23 cellular contexts compared by ENCODE assay signal in genomic region chr1:85555867-85556577, GRCh38. TPM values are rescaled to one million over a fixed set of nuclear protein-coding genes. Genes with fewer than 3 reads are reported as not detected.
DNase-seq lines count a peak whose midpoint lies in the region; ATAC-seq and TF ChIP-seq lines count a peak whose summit lies in the region.
"Had no signal": no experiment of that assay in that cellular context is flagged by ENCODE, and none has a peak within 500 bp of the region (broad histone marks: within the 10 kb centered on the region; RNA-seq: fewer than 3 reads in every experiment).

No MANE protein-coding gene starts in this region.

- peak overlapping the region; percentile 24 for H4K12ac ChIP-seq in trophoblast cell (ENCODE audit: low read depth, low read length)

- TF ChIP-seq CTCF in HEK293 (tag by site-specific recombination; IDR thresholded peaks at IDR 0.05) (no peak), RWPE2 (IDR thresholded peaks at IDR 0.05; ENCODE audit: poor library complexity, severe bottlenecking) (no peak), foreskin keratinocyte (conservative IDR thresholded peaks at IDR 0.05) (peak; percentile 35), spleen (IDR thresholded peaks at IDR 0.05 in 8 of 11, conservative IDR thresholded peaks at IDR 0.05 in 3 of 11) (no peak), left lung (IDR thresholded peaks at IDR 0.05) (no peak)
- no peak for TF ChIP-seq CTCF in activated CD8-positive, alpha-beta T cell treated with anti-CD3 and anti-CD28 coated beads for 36 hours (IDR thresholded peaks at IDR 0.05)

- H3K27ac Mint-ChIP-seq in activated CD8-positive, alpha-beta T cell treated with anti-CD3 and anti-CD28 coated beads for 36 hours = no peak overlapping the region
- H3K27ac Mint-ChIP-seq: activated CD4-positive, alpha-beta memory T cell treated with anti-CD3 and anti-CD28 coated beads, Interleukin-2, amount 10 ng/mL, durations not matched to agents 7 days and 5 days; activated naive CD8-positive, alpha-beta T cell treated with anti-CD3 and anti-CD28 coated beads, Interleukin-2, amount 50 U/mL, for 24 hours; naive thymus-derived CD8-positive, alpha-beta T cell had no signal

- H2BK5ac ChIP-seq in trophoblast cell (ENCODE audit: low read depth, low read length, poor library complexity) = no peak overlapping the region

- no peak overlapping the region for H2AK5ac ChIP-seq in trophoblast cell (ENCODE audit: low read length)

- peak overlapping the region; percentile 42 for H4K8ac ChIP-seq in trophoblast cell (ENCODE audit: low read depth, low read length)

- H2BK120ac ChIP-seq in trophoblast cell (ENCODE audit: insufficient read depth, low read length, poor library complexity) = no peak overlapping the region

- no peaks in the 10 kb centered on the region for H3K4me1 Mint-ChIP-seq in activated CD8-positive, alpha-beta T cell treated with anti-CD3 and anti-CD28 coated beads for 36 hours (ENCODE audit: low read depth)
- H3K4me1 Mint-ChIP-seq: activated CD4-positive, alpha-beta memory T cell treated with anti-CD3 and anti-CD28 coated beads, Interleukin-2, amount 10 ng/mL, durations not matched to agents 7 days and 5 days; activated naive CD8-positive, alpha-beta T cell treated with anti-CD3 and anti-CD28 coated beads, Interleukin-2, amount 50 U/mL, for 24 hours; naive thymus-derived CD8-positive, alpha-beta T cell had no signal

- H3K9me3 Mint-ChIP-seq in activated CD8-positive, alpha-beta T cell treated with anti-CD3 and anti-CD28 coated beads for 36 hours = peaks cover 9% of the 10 kb centered on the region

- H3K4me2 ChIP-seq in trophoblast cell (ENCODE audit: low read length) = no peak overlapping the region

- peak overlapping the region; percentile 21 for H4K91ac ChIP-seq in trophoblast cell (ENCODE audit: low read depth, low read length)

- POLR2A ChIA-PET in HEK293 (lab: Yijun Ruan, JAX) = no interaction called here
- POLR2A ChIA-PET in activated CD8-positive, alpha-beta T cell treated with anti-CD3 and anti-CD28 coated beads for 36 hours (lab: Charles Lee) = no interaction called here

- H3K4me3 Mint-ChIP-seq in activated CD8-positive, alpha-beta T cell treated with anti-CD3 and anti-CD28 coated beads for 36 hours = no peak overlapping the region
- H3K4me3 Mint-ChIP-seq: activated CD4-positive, alpha-beta memory T cell treated with anti-CD3 and anti-CD28 coated beads, Interleukin-2, amount 10 ng/mL, durations not matched to agents 7 days and 5 days; activated naive CD8-positive, alpha-beta T cell treated with anti-CD3 and anti-CD28 coated beads, Interleukin-2, amount 50 U/mL, for 24 hours; naive thymus-derived CD8-positive, alpha-beta T cell had no signal

- no peak overlapping the region for H3K4me3 ChIP-seq in HEK293 (ENCODE audit: low read depth, low read length)
- H3K4me3 ChIP-seq in RWPE2 (ENCODE audit: severe bottlenecking) = no peak overlapping the region
- no peak overlapping the region for H3K4me3 ChIP-seq in trophoblast cell (ENCODE audit: low read depth, low read length)
- no peak overlapping the region for H3K4me3 ChIP-seq in spleen
- H3K4me3 ChIP-seq in left lung = no peak overlapping the region
- H3K4me3 ChIP-seq: thoracic aorta had no signal

- no peaks in the 10 kb centered on the region for H3K9me3 ChIP-seq in HEK293 (ENCODE audit: control insufficient read depth, insufficient read depth, low read depth, low read length)
- H3K9me3 ChIP-seq in RWPE2 (ENCODE audit: severe bottlenecking) = peaks cover 8% of the 10 kb centered on the region
- no peaks in the 10 kb centered on the region for H3K9me3 ChIP-seq in trophoblast cell (ENCODE audit: insufficient read depth, low read depth, low read length)
- peaks cover 0 to 18% (median 17%) of the 10 kb centered on the region in 8 donors for H3K9me3 ChIP-seq in spleen
- peaks cover 0 to 13% of the 10 kb centered on the region in 2 donors for H3K9me3 ChIP-seq in left lung
- H3K9me3 ChIP-seq: thoracic aorta had no signal

- H3K14ac ChIP-seq in trophoblast cell (ENCODE audit: low read length) = no peak overlapping the region

- H3K36me3 ChIP-seq in HEK293 (ENCODE audit: control insufficient read depth in 2 of 2, insufficient read depth in 1 of 2, low read length in 2 of 2) (no peaks in the 10 kb centered on the region), RWPE2 (ENCODE audit: low read depth) (no peaks in the 10 kb centered on the region), trophoblast cell (ENCODE audit: control insufficient read depth in 1 of 2, insufficient read depth in 2 of 2, low read length in 2 of 2) (no peaks in the 10 kb centered on the region), spleen (no peaks in the 10 kb centered on the region), left lung (no peaks in the 10 kb centered on the region)
- H3K36me3 ChIP-seq: thoracic aorta had no signal

- peak overlapping the region; percentile 60 for H2BK12ac ChIP-seq in trophoblast cell (ENCODE audit: low read length)

- no peak overlapping the region for H3K9ac ChIP-seq in trophoblast cell (ENCODE audit: low read length)

- H3K79me2 ChIP-seq in trophoblast cell (ENCODE audit: control insufficient read depth, insufficient read depth, low read length, poor library complexity) = no peaks in the 10 kb centered on the region

- H2AFZ ChIP-seq in trophoblast cell (ENCODE audit: insufficient read depth, low read length, poor library complexity) = no peak overlapping the region

- TF ChIP-seq POLR2A in spleen (IDR thresholded peaks at IDR 0.05) = no peak

- H3K27me3 ChIP-seq in RWPE2 (ENCODE audit: insufficient read depth, poor library complexity, severe bottlenecking) (no peaks in the 10 kb centered on the region), foreskin keratinocyte (no peaks in the 10 kb centered on the region), trophoblast cell (ENCODE audit: insufficient read depth, low read length) (no peaks in the 10 kb centered on the region), spleen (replicated peaks in 1 of 7) (no peaks in the 10 kb centered on the region), left lung (no peaks in the 10 kb centered on the region)
- H3K27me3 ChIP-seq: brain microvascular endothelial cell had no signal

- H3K23ac ChIP-seq in trophoblast cell (ENCODE audit: low read length) = no peak overlapping the region

- intact Hi-C loops in spleen (cut with DNase I; ENCODE audit: low total_unique reads) (no loop called here), left lung (cut with DNase I) (no loop called here)
- intact Hi-C loops in activated CD8-positive, alpha-beta T cell treated with anti-CD3 and anti-CD28 coated beads for 36 hours (cut with micrococcal nuclease) = no loop called here

- DNase-seq in RWPE2 (ENCODE audit: low spot score) (no peak), foreskin keratinocyte (peak; percentile 97 to 98), trophoblast cell (peak; percentile 41 to 71), amygdala (lab: John Stamatoyannopoulos, UW) (no peak), spleen (no peak), left lung (no peak)
- no peak for DNase-seq in activated CD8-positive, alpha-beta T cell treated with anti-CD3 and anti-CD28 coated beads for 36 hours
- DNase-seq: ACHN; activated CD4-positive, alpha-beta memory T cell treated with anti-CD3 and anti-CD28 coated beads, Interleukin-2, amount 10 ng/mL, durations not matched to agents 7 days and 5 days; activated effector memory CD4-positive, alpha-beta T cell treated with anti-CD3 and anti-CD28 coated beads, Interleukin-2, amount 50 U/mL, for 16 hours; activated naive CD8-positive, alpha-beta T cell treated with anti-CD3 and anti-CD28 coated beads, Interleukin-2, amount 50 U/mL, for 24 hours; brain microvascular endothelial cell; cortex of kidney; DMS53; GF-D8; left cardiac atrium; naive thymus-derived CD8-positive, alpha-beta T cell; NCI-H1694 treated with DMSO at 0.1 percent for 48 hours; NCI-H69; stimulated activated naive CD4-positive, alpha-beta T cell treated with Interleukin-2 at 50 U/mL for 16 hours; SW 1271 had no signal

- peak overlapping the region; percentile 71 for H3K18ac ChIP-seq in trophoblast cell (ENCODE audit: low read length)

- no CpG with 5 or more reads among the region's 13 CpGs for WGBS in trophoblast cell (ENCODE audit: extremely low coverage, insufficient coverage, insufficient read length)
- 93 to 97% (median 95%) methylated on average over 13 of the region's 13 CpGs for WGBS in spleen, 5 donors

- H3K4ac ChIP-seq in trophoblast cell (ENCODE audit: low read depth, low read length) = no peak overlapping the region

- H3K79me1 ChIP-seq in trophoblast cell (ENCODE audit: low read length) = peaks cover 4% of the 10 kb centered on the region

- CTCF ChIA-PET in HEK293 (lab: Yijun Ruan, JAX) = no interaction called here
- CTCF ChIA-PET in activated CD8-positive, alpha-beta T cell treated with anti-CD3 and anti-CD28 coated beads for 36 hours (lab: Charles Lee) = no interaction called here

- H3K27ac ChIP-seq in HEK293 (ENCODE audit: extremely low read depth, low read depth, low read length) (no peak overlapping the region), RWPE2 (ENCODE audit: poor library complexity, severe bottlenecking) (peak overlapping the region; percentile 46), foreskin keratinocyte (peak overlapping the region; percentile 44), trophoblast cell (ENCODE audit: low read depth, low read length) (no peak overlapping the region), spleen (no peak overlapping the region), left lung (no peak overlapping the region)
- H3K27ac ChIP-seq: brain microvascular endothelial cell, thoracic aorta had no signal

- peaks cover 5% of the 10 kb centered on the region for H3K27me3 Mint-ChIP-seq in activated CD8-positive, alpha-beta T cell treated with anti-CD3 and anti-CD28 coated beads for 36 hours

- H3K4me1 ChIP-seq in HEK293 (ENCODE audit: control insufficient read depth, insufficient read depth, low read length) (no peaks in the 10 kb centered on the region), RWPE2 (ENCODE audit: insufficient read depth, poor library complexity, severe bottlenecking) (peaks cover 29% of the 10 kb centered on the region), foreskin keratinocyte (peaks cover 28% of the 10 kb centered on the region), trophoblast cell (ENCODE audit: control insufficient read depth in 1 of 2, insufficient read depth in 2 of 2, low read length in 2 of 2) (peaks cover 8 to 22% of the 10 kb centered on the region in 2 experiments), spleen (no peaks in the 10 kb centered on the region), left lung (peaks cover 5 to 13% of the 10 kb centered on the region in 2 donors)

- no peaks in the 10 kb centered on the region for H3K36me3 Mint-ChIP-seq in activated CD8-positive, alpha-beta T cell treated with anti-CD3 and anti-CD28 coated beads for 36 hours (ENCODE audit: low read depth)

- ATAC-seq in RWPE2 (ENCODE audit: low read depth) (peak; percentile 82), foreskin keratinocyte (peak; percentile 92), left lung (no peak)
- no peak for ATAC-seq in activated CD8-positive, alpha-beta T cell treated with anti-CD3 and anti-CD28 coated beads for 36 hours
- ATAC-seq: activated naive CD8-positive, alpha-beta T cell treated with anti-CD3 and anti-CD28 coated beads, Interleukin-2, amount 50 U/mL, for 24 hours; naive thymus-derived CD8-positive, alpha-beta T cell had no signal

RNA-seq across cellular contexts. Expression of gene CCN1, which starts 24.5 kb away (rescaled TPM):
- total RNA-seq in foreskin keratinocyte = 162 and 169 TPM in 2 replicates
- 223 and 246 TPM in 2 replicates for polyA plus RNA-seq in foreskin keratinocyte
- 190 and 196 TPM in 2 replicates for polyA plus RNA-seq in trophoblast cell (2013)
- 100 to 1,000 TPM in 4 of 7 donors, 10 to 100 TPM in 3; 15.9 to 371 (median 148) TPM for total RNA-seq in spleen
- 10 to 100 TPM in 2 of 3 donors, 1 to 10 TPM in 1; 8.0 to 87.0 (median 74.5) TPM for polyA plus RNA-seq in spleen
- total RNA-seq in activated CD8-positive, alpha-beta T cell treated with anti-CD3 and anti-CD28 coated beads for 36 hours = under 1 TPM in 1 of 2 experiments, not detected in 1; 0.16 TPM
- total RNA-seq in left lung = 100 to 1,000 TPM; 163 to 554 TPM
- total RNA-seq: activated CD4-positive, alpha-beta memory T cell treated with anti-CD3 and anti-CD28 coated beads, Interleukin-2, amount 10 ng/mL, durations not matched to agents 7 days and 5 days; naive thymus-derived CD8-positive, alpha-beta T cell had no signal
- polyA plus RNA-seq: naive thymus-derived CD8-positive, alpha-beta T cell had no signal

Comparison
In these comparisons a context has a peak if more than half of its experiments do, and no peak if none do; other contexts are left out.
1. H3K27ac ChIP-seq: peak in RWPE2 (single experiment) and foreskin keratinocyte (single experiment); none in HEK293 (single experiment), trophoblast cell (single experiment), spleen (0 of 8) and left lung (0 of 2).
2. ATAC-seq: peak in RWPE2 (single experiment) and foreskin keratinocyte (single experiment); none in activated CD8-positive, alpha-beta T cell treated with anti-CD3 and anti-CD28 coated beads for 36 hours (single experiment) and left lung (single experiment).
3. DNase-seq: peak in foreskin keratinocyte (2 of 2) and trophoblast cell (2 of 2); none in RWPE2 (single experiment), amygdala (0 of 56), spleen (single experiment), activated CD8-positive, alpha-beta T cell treated with anti-CD3 and anti-CD28 coated beads for 36 hours (single experiment) and left lung (0 of 2).
4. RNA of gene CCN1, which starts 24.5 kb away (total RNA-seq): 163 to 554 TPM in left lung, 162 to 169 TPM in foreskin keratinocyte and 15.9 to 371 TPM in spleen; 0.16 TPM in activated CD8-positive, alpha-beta T cell treated with anti-CD3 and anti-CD28 coated beads for 36 hours; every median in the first group is over 10 times any median in the second.